In genomic region chr7:24436131-24436920, GRCh38 we compare ENCODE assay signal across 23 cellular contexts.
"Had no signal": no experiment of that assay in that cellular context is flagged by ENCODE, and none has a peak within 500 bp of the region (broad histone marks: within the 10 kb centered on the region; RNA-seq: fewer than 3 reads in every experiment).

No MANE protein-coding gene starts in this region.

- H3K27me3 ChIP-seq: adrenal gland, breast epithelium, tibial artery had no signal

- H3K9me3 ChIP-seq: adrenal gland, breast epithelium, lower lobe of right lung, tibial artery had no signal

- H3K27ac ChIP-seq: adrenal gland, breast epithelium, dorsolateral prefrontal cortex, lower lobe of right lung, parathyroid adenoma, tibial artery, WERI-Rb-1 had no signal

- H3K36me3 ChIP-seq: adrenal gland, breast epithelium, lower lobe of right lung, tibial artery, WERI-Rb-1 had no signal

- ATAC-seq: activated T-helper 17 cell treated with anti-CD3 and anti-CD28 coated beads, Interleukin-2, amount 50 U/mL, for 72 hours; effector memory CD8-positive, alpha-beta T cell; esophagus mucosa; lower lobe of right lung; right cardiac atrium; stimulated activated effector memory CD8-positive, alpha-beta T cell treated with anti-CD3 and anti-CD28 coated beads, Interleukin-12 subunit alpha, Interleukin-12 subunit beta, amount 100 ng/mL, for 72 hours; stimulated activated naive CD8-positive, alpha-beta T cell treated with anti-CD3 and anti-CD28 coated beads, Interleukin-15, amount 100 ng/mL, for 72 hours had no signal

- H3K9ac ChIP-seq: parathyroid adenoma had no signal

- DNase-seq: activated naive CD4-positive, alpha-beta T cell; activated T-cell treated with anti-CD3 and anti-CD28 coated beads, Interleukin-2, amount 50 U/mL, for 1 hour; adrenal gland; dorsolateral prefrontal cortex; effector memory CD8-positive, alpha-beta T cell; foreskin melanocyte; kidney; lower lobe of right lung; naive B cell; nucleus accumbens; right cardiac atrium; small intestine; stimulated activated CD4-positive, alpha-beta T cell treated with anti-CD3 and anti-CD28 coated beads, Interleukin-2, amount 100 ng/mL, for 24 hours; stimulated activated naive CD8-positive, alpha-beta T cell treated with anti-CD3 and anti-CD28 coated beads, Interleukin-15, amount 100 ng/mL, for 72 hours; tibial artery; WERI-Rb-1 had no signal

- H3K36me3 Mint-ChIP-seq: activated naive CD8-positive, alpha-beta T cell; naive B cell; stimulated activated effector memory CD8-positive, alpha-beta T cell treated with anti-CD3 and anti-CD28 coated beads, Interleukin-12 subunit alpha, Interleukin-12 subunit beta, amount 100 ng/mL, for 72 hours had no signal

- H3K4me1 ChIP-seq: adrenal gland, breast epithelium, lower lobe of right lung, parathyroid adenoma, tibial artery had no signal

- H3K4me3 ChIP-seq: adrenal gland, breast epithelium, dorsolateral prefrontal cortex, lower lobe of right lung, tibial artery had no signal

- H3K27me3 Mint-ChIP-seq: activated T-helper 17 cell treated with anti-CD3 and anti-CD28 coated beads, Interleukin-2, amount 50 U/mL, for 72 hours; central memory CD8-positive, alpha-beta T cell; effector memory CD8-positive, alpha-beta T cell; naive B cell; stimulated activated naive CD8-positive, alpha-beta T cell treated with anti-CD3 and anti-CD28 coated beads, Interleukin-15, amount 100 ng/mL, for 72 hours had no signal

- H3K79me2 ChIP-seq: parathyroid adenoma had no signal

- H3K27ac Mint-ChIP-seq: activated naive CD8-positive, alpha-beta T cell; activated T-helper 17 cell treated with anti-CD3 and anti-CD28 coated beads, Interleukin-2, amount 50 U/mL, for 72 hours; effector memory CD8-positive, alpha-beta T cell; naive B cell; stimulated activated effector memory CD8-positive, alpha-beta T cell treated with anti-CD3 and anti-CD28 coated beads, Interleukin-12 subunit alpha, Interleukin-12 subunit beta, amount 100 ng/mL, for 72 hours; stimulated activated naive CD8-positive, alpha-beta T cell treated with anti-CD3 and anti-CD28 coated beads, Interleukin-15, amount 100 ng/mL, for 72 hours had no signal

- H3K9me3 Mint-ChIP-seq: activated T-helper 17 cell treated with anti-CD3 and anti-CD28 coated beads, Interleukin-2, amount 50 U/mL, for 72 hours; central memory CD8-positive, alpha-beta T cell; effector memory CD8-positive, alpha-beta T cell; naive B cell; stimulated activated effector memory CD8-positive, alpha-beta T cell treated with anti-CD3 and anti-CD28 coated beads, Interleukin-12 subunit alpha, Interleukin-12 subunit beta, amount 100 ng/mL, for 72 hours; stimulated activated naive CD8-positive, alpha-beta T cell treated with anti-CD3 and anti-CD28 coated beads, Interleukin-15, amount 100 ng/mL, for 72 hours had no signal

- H3K4me3 Mint-ChIP-seq: activated naive CD8-positive, alpha-beta T cell; activated T-helper 17 cell treated with anti-CD3 and anti-CD28 coated beads, Interleukin-2, amount 50 U/mL, for 72 hours; central memory CD8-positive, alpha-beta T cell; effector memory CD8-positive, alpha-beta T cell; naive B cell; stimulated activated effector memory CD8-positive, alpha-beta T cell treated with anti-CD3 and anti-CD28 coated beads, Interleukin-12 subunit alpha, Interleukin-12 subunit beta, amount 100 ng/mL, for 72 hours; stimulated activated naive CD8-positive, alpha-beta T cell treated with anti-CD3 and anti-CD28 coated beads, Interleukin-15, amount 100 ng/mL, for 72 hours had no signal

- H2AFZ ChIP-seq: parathyroid adenoma had no signal

- H3K4me1 Mint-ChIP-seq: activated T-helper 17 cell treated with anti-CD3 and anti-CD28 coated beads, Interleukin-2, amount 50 U/mL, for 72 hours; stimulated activated naive CD8-positive, alpha-beta T cell treated with anti-CD3 and anti-CD28 coated beads, Interleukin-15, amount 100 ng/mL, for 72 hours had no signal
